1 cellular context compared by ENCODE assay signal in the genomic region with DNA sequence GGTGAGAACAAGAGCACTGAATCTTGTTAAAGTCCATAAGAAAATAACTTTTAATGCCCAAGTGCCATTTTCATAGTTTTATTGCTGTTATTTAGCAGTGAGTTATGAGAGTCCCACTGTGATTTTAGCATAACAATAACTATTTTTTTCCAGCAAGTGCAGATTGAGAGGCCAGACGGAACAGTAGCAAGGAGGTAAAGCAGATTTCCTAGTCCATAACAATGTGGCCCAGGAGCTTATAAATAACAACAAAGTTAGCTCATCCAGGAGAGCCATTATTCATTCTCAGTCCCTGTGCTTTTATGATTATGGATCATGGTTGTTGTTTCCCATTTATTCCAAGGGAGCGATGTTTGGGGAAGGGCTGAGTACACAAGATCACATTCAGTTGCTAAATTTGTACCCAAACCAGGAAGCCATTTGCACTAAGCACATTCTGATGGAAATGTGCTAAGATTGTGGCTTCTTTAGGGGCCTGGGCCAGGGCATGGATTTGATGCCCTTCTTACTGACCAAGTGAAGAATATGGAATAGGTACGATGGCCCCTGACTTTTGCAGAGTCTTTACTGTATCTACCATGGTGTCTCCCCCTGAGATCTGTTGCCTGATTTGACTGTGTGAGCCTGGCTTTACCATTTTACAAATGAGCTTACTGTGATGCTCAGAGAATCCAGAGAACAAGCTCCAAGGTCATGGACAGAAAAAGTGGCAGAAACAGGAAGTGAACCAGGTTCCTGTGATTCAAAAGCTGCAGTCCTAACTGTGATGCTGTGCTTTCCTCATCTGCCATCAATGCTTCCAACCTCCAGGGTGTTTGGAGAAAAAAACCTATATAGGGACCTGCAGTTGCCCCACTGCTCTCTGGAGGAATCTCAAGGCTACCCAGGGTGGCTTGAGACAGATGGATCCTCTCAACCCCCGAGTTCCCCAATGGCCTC.
A peak's percentile ranks its signal among the peaks of the same experiment; 100 is the strongest.
TF ChIP-seq lines count a peak whose summit lies in the region.

No MANE protein-coding gene starts in this region.

TF ChIP-seq in H1, 55 proteins besides CTCF, POLR2A, EP300 and RAD21:
- no peak for TF ChIP-seq POLR2AphosphoS5 (IDR thresholded peaks at IDR 0.05; ENCODE audit: low read depth, low read length)
- no peak; the same call in 1 of the 2 replicates for TF ChIP-seq JUND (IDR thresholded peaks at IDR 0.05; ENCODE audit: low read length)
- TF ChIP-seq TEAD4 (IDR thresholded peaks at IDR 0.05; ENCODE audit: low read depth, low read length), result no peak
- TF ChIP-seq, protein P1, sequence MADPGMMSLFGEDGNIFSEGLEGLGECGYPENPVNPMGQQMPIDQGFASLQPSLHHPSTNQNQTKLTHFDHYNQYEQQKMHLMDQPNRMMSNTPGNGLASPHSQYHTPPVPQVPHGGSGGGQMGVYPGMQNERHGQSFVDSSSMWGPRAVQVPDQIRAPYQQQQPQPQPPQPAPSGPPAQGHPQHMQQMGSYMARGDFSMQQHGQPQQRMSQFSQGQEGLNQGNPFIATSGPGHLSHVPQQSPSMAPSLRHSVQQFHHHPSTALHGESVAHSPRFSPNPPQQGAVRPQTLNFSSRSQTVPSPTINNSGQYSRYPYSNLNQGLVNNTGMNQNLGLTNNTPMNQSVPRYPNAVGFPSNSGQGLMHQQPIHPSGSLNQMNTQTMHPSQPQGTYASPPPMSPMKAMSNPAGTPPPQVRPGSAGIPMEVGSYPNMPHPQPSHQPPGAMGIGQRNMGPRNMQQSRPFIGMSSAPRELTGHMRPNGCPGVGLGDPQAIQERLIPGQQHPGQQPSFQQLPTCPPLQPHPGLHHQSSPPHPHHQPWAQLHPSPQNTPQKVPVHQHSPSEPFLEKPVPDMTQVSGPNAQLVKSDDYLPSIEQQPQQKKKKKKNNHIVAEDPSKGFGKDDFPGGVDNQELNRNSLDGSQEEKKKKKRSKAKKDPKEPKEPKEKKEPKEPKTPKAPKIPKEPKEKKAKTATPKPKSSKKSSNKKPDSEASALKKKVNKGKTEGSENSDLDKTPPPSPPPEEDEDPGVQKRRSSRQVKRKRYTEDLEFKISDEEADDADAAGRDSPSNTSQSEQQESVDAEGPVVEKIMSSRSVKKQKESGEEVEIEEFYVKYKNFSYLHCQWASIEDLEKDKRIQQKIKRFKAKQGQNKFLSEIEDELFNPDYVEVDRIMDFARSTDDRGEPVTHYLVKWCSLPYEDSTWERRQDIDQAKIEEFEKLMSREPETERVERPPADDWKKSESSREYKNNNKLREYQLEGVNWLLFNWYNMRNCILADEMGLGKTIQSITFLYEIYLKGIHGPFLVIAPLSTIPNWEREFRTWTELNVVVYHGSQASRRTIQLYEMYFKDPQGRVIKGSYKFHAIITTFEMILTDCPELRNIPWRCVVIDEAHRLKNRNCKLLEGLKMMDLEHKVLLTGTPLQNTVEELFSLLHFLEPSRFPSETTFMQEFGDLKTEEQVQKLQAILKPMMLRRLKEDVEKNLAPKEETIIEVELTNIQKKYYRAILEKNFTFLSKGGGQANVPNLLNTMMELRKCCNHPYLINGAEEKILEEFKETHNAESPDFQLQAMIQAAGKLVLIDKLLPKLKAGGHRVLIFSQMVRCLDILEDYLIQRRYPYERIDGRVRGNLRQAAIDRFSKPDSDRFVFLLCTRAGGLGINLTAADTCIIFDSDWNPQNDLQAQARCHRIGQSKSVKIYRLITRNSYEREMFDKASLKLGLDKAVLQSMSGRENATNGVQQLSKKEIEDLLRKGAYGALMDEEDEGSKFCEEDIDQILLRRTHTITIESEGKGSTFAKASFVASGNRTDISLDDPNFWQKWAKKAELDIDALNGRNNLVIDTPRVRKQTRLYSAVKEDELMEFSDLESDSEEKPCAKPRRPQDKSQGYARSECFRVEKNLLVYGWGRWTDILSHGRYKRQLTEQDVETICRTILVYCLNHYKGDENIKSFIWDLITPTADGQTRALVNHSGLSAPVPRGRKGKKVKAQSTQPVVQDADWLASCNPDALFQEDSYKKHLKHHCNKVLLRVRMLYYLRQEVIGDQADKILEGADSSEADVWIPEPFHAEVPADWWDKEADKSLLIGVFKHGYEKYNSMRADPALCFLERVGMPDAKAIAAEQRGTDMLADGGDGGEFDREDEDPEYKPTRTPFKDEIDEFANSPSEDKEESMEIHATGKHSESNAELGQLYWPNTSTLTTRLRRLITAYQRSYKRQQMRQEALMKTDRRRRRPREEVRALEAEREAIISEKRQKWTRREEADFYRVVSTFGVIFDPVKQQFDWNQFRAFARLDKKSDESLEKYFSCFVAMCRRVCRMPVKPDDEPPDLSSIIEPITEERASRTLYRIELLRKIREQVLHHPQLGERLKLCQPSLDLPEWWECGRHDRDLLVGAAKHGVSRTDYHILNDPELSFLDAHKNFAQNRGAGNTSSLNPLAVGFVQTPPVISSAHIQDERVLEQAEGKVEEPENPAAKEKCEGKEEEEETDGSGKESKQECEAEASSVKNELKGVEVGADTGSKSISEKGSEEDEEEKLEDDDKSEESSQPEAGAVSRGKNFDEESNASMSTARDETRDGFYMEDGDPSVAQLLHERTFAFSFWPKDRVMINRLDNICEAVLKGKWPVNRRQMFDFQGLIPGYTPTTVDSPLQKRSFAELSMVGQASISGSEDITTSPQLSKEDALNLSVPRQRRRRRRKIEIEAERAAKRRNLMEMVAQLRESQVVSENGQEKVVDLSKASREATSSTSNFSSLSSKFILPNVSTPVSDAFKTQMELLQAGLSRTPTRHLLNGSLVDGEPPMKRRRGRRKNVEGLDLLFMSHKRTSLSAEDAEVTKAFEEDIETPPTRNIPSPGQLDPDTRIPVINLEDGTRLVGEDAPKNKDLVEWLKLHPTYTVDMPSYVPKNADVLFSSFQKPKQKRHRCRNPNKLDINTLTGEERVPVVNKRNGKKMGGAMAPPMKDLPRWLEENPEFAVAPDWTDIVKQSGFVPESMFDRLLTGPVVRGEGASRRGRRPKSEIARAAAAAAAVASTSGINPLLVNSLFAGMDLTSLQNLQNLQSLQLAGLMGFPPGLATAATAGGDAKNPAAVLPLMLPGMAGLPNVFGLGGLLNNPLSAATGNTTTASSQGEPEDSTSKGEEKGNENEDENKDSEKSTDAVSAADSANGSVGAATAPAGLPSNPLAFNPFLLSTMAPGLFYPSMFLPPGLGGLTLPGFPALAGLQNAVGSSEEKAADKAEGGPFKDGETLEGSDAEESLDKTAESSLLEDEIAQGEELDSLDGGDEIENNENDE (IDR thresholded peaks at IDR 0.05; ENCODE audit: insufficient replicate concordance, low read length), result peak; percentile 42
- peak; percentile 66; the same call in 1 of the 2 replicates for TF ChIP-seq YY1 (IDR thresholded peaks at IDR 0.05; ENCODE audit: low read depth, low read length)
- peak; percentile 42; the same call in 1 of the 2 replicates for TF ChIP-seq POU5F1 (IDR thresholded peaks at IDR 0.05; ENCODE audit: low read depth, low read length)
